In genomic region chr19:6272411-6272791, GRCh38 we compare ENCODE assay signal across 10 cellular contexts. TPM values are rescaled to one million over a fixed set of nuclear protein-coding genes. Genes with fewer than 3 reads are reported as not detected.
A peak's percentile ranks its signal among the peaks of the same experiment; 100 is the strongest.
DNase-seq lines count a peak whose midpoint lies in the region; FAIRE-seq and TF ChIP-seq lines count a peak whose summit lies in the region.
"Had no signal": no experiment of that assay in that cellular context is flagged by ENCODE, and none has a peak within 500 bp of the region (broad histone marks: within the 10 kb centered on the region; RNA-seq: fewer than 3 reads in every experiment).

No MANE protein-coding gene starts in this region.

- WGBS in H1 (ENCODE audit: extremely low coverage in 1 of 2, insufficient coverage in 1 of 2, insufficient read length in 1 of 2, insufficient replicate concordance in 2 of 2, low coverage in 1 of 2, low lambda C conversion rate in 2 of 2, missing lambda C conversion rate in 1 of 2), 2 experiments = 76% methylated on average over 9 of the region's 11 CpGs; no CpG with 5 or more reads in 1 of the 2 experiments
- WGBS in transverse colon (ENCODE audit: low coverage in 1 of 2), 2 donors = 69% methylated on average over 11 of the region's 11 CpGs; no CpG with 5 or more reads in 1 of the 2 donors

- H3K79me2 ChIP-seq in H1 (ENCODE audit: control insufficient read depth in 1 of 2, insufficient read depth in 2 of 2, low read length in 2 of 2) = peaks cover 13 to 96% of the 10 kb centered on the region in 2 experiments

- peaks cover 49 to 54% of the 10 kb centered on the region in 2 experiments for H4K20me1 ChIP-seq in H1 (replicated peaks in 1 of 2; ENCODE audit: control insufficient read depth in 1 of 2, insufficient read depth in 2 of 2, low read length in 2 of 2)

- 0 out of 2 replicates have a peak overlapping the region, but pooled peaks have one; percentile 82 for H2BK5ac ChIP-seq in H1 (ENCODE audit: low read depth, low read length)

- no peak overlapping the region for H3K4me3 ChIP-seq in H1 (ENCODE audit: extremely low read depth in 1 of 4, insufficient read depth in 2 of 4, low read depth in 3 of 4, low read length in 4 of 4)
- peak overlapping the region; percentile 26 to 48 for H3K4me3 ChIP-seq in muscle layer of duodenum (ENCODE audit: low read depth in 1 of 2, low read length in 2 of 2)
- H3K4me3 ChIP-seq in transverse colon = peak overlapping the region in 1 of 4 donors; percentile 28

- no peaks in the 10 kb centered on the region for H3K23me2 ChIP-seq in H1 (ENCODE audit: low read depth, low read length)

- H3K27ac ChIP-seq in H1 (ENCODE audit: low read depth, low read length) (0 out of 2 replicates have a peak overlapping the region, but pooled peaks have one; percentile 11), muscle layer of duodenum (ENCODE audit: low read length) (peak overlapping the region; percentile 90), transverse colon (peak overlapping the region; percentile 80 to 88 (median 85))

- H2BK15ac ChIP-seq in H1 (ENCODE audit: low read length) = no peak overlapping the region

- DNase-seq in activated effector memory CD4-positive, alpha-beta T cell treated with anti-CD3 and anti-CD28 coated beads, Interleukin-2, amount 50 U/mL, for 16 hours = peak; percentile 50
- no peak for DNase-seq in activated effector memory CD4-positive, alpha-beta T cell treated with Interleukin-2 at 50 U/mL for 16 hours
- DNase-seq in H1 (ENCODE audit: low read depth in 1 of 2, low spot score in 2 of 2) (no peak), transverse colon (no peak), NCI-H2227 treated with DMSO at 0.1 percent for 48 hours (lab: John Stamatoyannopoulos, UW) (no peak), NCI-H510A (lab: John Stamatoyannopoulos, UW) (no peak), midbrain (lab: John Stamatoyannopoulos, UW) (no peak)
- DNase-seq: activated naive CD4-positive, alpha-beta T cell treated with anti-CD3 and anti-CD28 coated beads for 36 hours had no signal

- H3K36me3 ChIP-seq in H1 (ENCODE audit: control insufficient read depth in 2 of 4, insufficient read depth in 4 of 4, low read length in 3 of 4) (peaks cover 0 to 23% (median 10%) of the 10 kb centered on the region in 4 experiments; a peak in 3 of 8 replicates), muscle layer of duodenum (ENCODE audit: control insufficient read depth in 1 of 2, insufficient read depth in 2 of 2, low read length in 2 of 2) (peaks cover 8 to 13% of the 10 kb centered on the region in 2 donors), transverse colon (peaks cover 0 to 13% (median 0%) of the 10 kb centered on the region in 4 donors)

- no peak overlapping the region; a peak in 1 of 7 replicates for H3K9ac ChIP-seq in H1 (replicated peaks in 1 of 4; ENCODE audit: extremely low read depth in 1 of 4, low read depth in 3 of 4, low read length in 3 of 4)

- H3K4ac ChIP-seq in H1 (replicated peaks; ENCODE audit: insufficient read length, low read depth, low read length) = no peak overlapping the region

- no peak overlapping the region for H3K56ac ChIP-seq in H1 (replicated peaks; ENCODE audit: insufficient read length, low read depth, low read length)

- H3K4me2 ChIP-seq in H1 (ENCODE audit: insufficient read depth in 1 of 2, low read depth in 2 of 2, low read length in 2 of 2) = peak overlapping the region; percentile 30 to 55

- TF ChIP-seq POLR2A in H1 (IDR thresholded peaks at IDR 0.05; ENCODE audit: control extremely low read depth in 1 of 2, low read depth in 2 of 2, low read length in 2 of 2) (no peak), transverse colon (IDR thresholded peaks at IDR 0.05) (no peak)

- H3K9me3 ChIP-seq in H1 (ENCODE audit: insufficient read depth in 2 of 2, low read depth in 1 of 2, low read length in 1 of 2) (no peaks in the 10 kb centered on the region), muscle layer of duodenum (ENCODE audit: control insufficient read depth in 1 of 2, low read length in 2 of 2) (no peaks in the 10 kb centered on the region), transverse colon (no peaks in the 10 kb centered on the region)

- no peak overlapping the region for H3K23ac ChIP-seq in H1 (ENCODE audit: insufficient read length)

- no peak for TF ChIP-seq RAD21 in H1 (IDR thresholded peaks at IDR 0.05 in 1 of 2, conservative IDR thresholded peaks at IDR 0.05 in 1 of 2; ENCODE audit: low read depth in 2 of 2, low read length in 2 of 2)

- CTCF ChIA-PET in H1 (lab: Charles Lee; ENCODE audit: partially characterized antibody) = interaction anchor here (0.6 to 3.8 kb wide), 8 partner anchors 8 to 160 kb away, joined by 3 to 41 read pairs (median 4); no protein-coding TSS in a partner anchor

- no peak overlapping the region for H2AFZ ChIP-seq in H1 (ENCODE audit: low read length)

- H2BK12ac ChIP-seq in H1 (ENCODE audit: low read depth, low read length) = 0 out of 2 replicates have a peak overlapping the region, but pooled peaks have one; percentile 14

- no peak overlapping the region for H4K5ac ChIP-seq in H1 (ENCODE audit: insufficient read length, low read depth, low read length)

- in situ Hi-C loops in transverse colon (cut with MboI; ENCODE audit: low pct_ligation_motif_present in 1 of 4, low pct_unique_long_range_greater_than_20kb in 1 of 4, low sequenced_read_pairs in 3 of 4) = no loop called here

- H3K79me1 ChIP-seq in H1 (ENCODE audit: low read depth, low read length) = peaks cover 33% of the 10 kb centered on the region

- no peak for TF ChIP-seq CTCF in H1 (IDR thresholded peaks at IDR 0.05; ENCODE audit: control extremely low read depth in 1 of 3, insufficient read depth in 1 of 3, low read depth in 1 of 3, low read length in 3 of 3)
- TF ChIP-seq CTCF in transverse colon (IDR thresholded peaks at IDR 0.05) = no peak

- POLR2A ChIA-PET in H1 (lab: Charles Lee; ENCODE audit: partially characterized antibody) = interaction anchor here (0.6 to 1.8 kb wide), 9 partner anchors 11 to 193 kb away, joined by 3 to 8 read pairs (median 3); no protein-coding TSS in a partner anchor

- peak overlapping the region; percentile 13 for H4K91ac ChIP-seq in H1 (replicated peaks; ENCODE audit: insufficient read length, low read length)

- H3K4me1 ChIP-seq in H1 (replicated peaks in 1 of 4; ENCODE audit: control insufficient read depth in 3 of 4, insufficient read depth in 4 of 4, low read length in 3 of 4) (peaks cover 6 to 33% (median 19%) of the 10 kb centered on the region in 4 experiments), muscle layer of duodenum (ENCODE audit: control insufficient read depth in 1 of 2, insufficient read depth in 2 of 2, low read length in 2 of 2) (peaks cover 46 to 69% of the 10 kb centered on the region in 2 donors), transverse colon (peaks cover 49 to 65% (median 57%) of the 10 kb centered on the region in 4 donors)

- H4K8ac ChIP-seq in H1 (ENCODE audit: extremely low read depth, insufficient read depth, low read length) = no peak overlapping the region

- TF ChIP-seq EP300 in H1 (IDR thresholded peaks at IDR 0.05; ENCODE audit: borderline replicate concordance in 1 of 2, low read depth in 2 of 2, low read length in 2 of 2) (no peak), transverse colon (IDR thresholded peaks at IDR 0.05; ENCODE audit: low read depth) (no peak)

- peak overlapping the region; percentile 32; the same call in 1 of the 2 replicates for H3K18ac ChIP-seq in H1 (ENCODE audit: extremely low read depth, low read length)

- 0 out of 2 replicates have a peak overlapping the region, but pooled peaks have one; percentile 65 for H2AK5ac ChIP-seq in H1 (ENCODE audit: low read depth, low read length)

- no peak overlapping the region for H2BK20ac ChIP-seq in H1 (ENCODE audit: low read length)

- H3K14ac ChIP-seq in H1 (ENCODE audit: insufficient read length) = no peak overlapping the region

- FAIRE-seq in H1 (lab: Jason Lieb, UNC) = no peak
- FAIRE-seq: GM18507 had no signal

- no peaks in the 10 kb centered on the region; a peak in 1 of 7 replicates for H3K27me3 ChIP-seq in H1 (replicated peaks in 1 of 4; ENCODE audit: control insufficient read depth in 3 of 4, extremely low read depth in 1 of 4, insufficient read depth in 3 of 4, low read length in 3 of 4)
- H3K27me3 ChIP-seq in muscle layer of duodenum (ENCODE audit: low read depth, low read length) = no peaks in the 10 kb centered on the region
- no peaks in the 10 kb centered on the region for H3K27me3 ChIP-seq in transverse colon

- no peak overlapping the region for H2BK120ac ChIP-seq in H1 (replicated peaks; ENCODE audit: low read depth, low read length)

- intact Hi-C loops in transverse colon (cut with DNase I; ENCODE audit: low total_unique reads) = no loop called here

TF ChIP-seq in H1, 55 proteins besides CTCF, POLR2A, EP300 and RAD21:
- TF ChIP-seq SAP30 (IDR thresholded peaks at IDR 0.05; ENCODE audit: insufficient read depth, insufficient replicate concordance, low read length) = no peak
- no peak for TF ChIP-seq RXRA (IDR thresholded peaks at IDR 0.05; ENCODE audit: insufficient read depth, low read depth, low read length)
- TF ChIP-seq CTBP2 (IDR thresholded peaks at IDR 0.05; ENCODE audit: borderline replicate concordance, insufficient read depth, insufficient read length, low read length) = no peak
- TF ChIP-seq POU5F1 (IDR thresholded peaks at IDR 0.05; ENCODE audit: low read depth, low read length) = no peak
- TF ChIP-seq HDAC2 (IDR thresholded peaks at IDR 0.05; ENCODE audit: borderline replicate concordance in 1 of 2, low read depth in 2 of 2, low read length in 2 of 2) = no peak
- TF ChIP-seq SUZ12 (IDR thresholded peaks at IDR 0.05; ENCODE audit: low read length) = no peak
- TF ChIP-seq TAF7 (optimal IDR thresholded peaks at IDR 0.05; ENCODE audit: borderline replicate concordance, low read depth, low read length) = no peak
- no peak for TF ChIP-seq SP1 (IDR thresholded peaks at IDR 0.05; ENCODE audit: low read depth, low read length)
- TF ChIP-seq SIRT6 (IDR thresholded peaks at IDR 0.05; ENCODE audit: low read length) = no peak
- TF ChIP-seq POLR2AphosphoS5 (IDR thresholded peaks at IDR 0.05; ENCODE audit: low read depth, low read length) = no peak
- no peak for TF ChIP-seq KDM5A (IDR thresholded peaks at IDR 0.05; ENCODE audit: low read length)

RNA-seq across cellular contexts. Expression of gene MLLT1, which starts 7.4 kb away (rescaled TPM):
- 42.4 and 45.1 TPM in 2 replicates for total RNA-seq in H1 (2021; fragmentation: NEBNext Ultra II Directional; extraction: Animal tissue kit (Norgen Biotek cat#: 25700))
- polyA plus RNA-seq in H1 (2011; rRNA removed) = 18.8 and 27.7 TPM in 2 replicates
- 19.7 TPM for polyA plus RNA-seq in H1 (2011; cell fraction: cytosol; rRNA removed)
- 74.8 TPM for polyA plus RNA-seq in H1 (2011; cell fraction: nucleus; rRNA removed)
- polyA plus RNA-seq in H1 (2012, experiment 1 of 2) = 24.7 to 35.8 TPM (median 32.5 TPM) in 4 replicates
- polyA plus RNA-seq in H1 (2012, experiment 2 of 2) = 17.2 TPM
- 22.0 TPM for polyA plus RNA-seq in H1 (2013, experiment 1 of 2)
- polyA plus RNA-seq in H1 (2013, experiment 2 of 2) = 21.5 TPM
- 7.1 and 12.4 TPM in 2 replicates for polyA minus RNA-seq in H1 (2011; rRNA and poly(A)+ RNA removed)
- polyA minus RNA-seq in H1 (2011; cell fraction: cytosol; rRNA and poly(A)+ RNA removed) = 42.9 TPM
- polyA minus RNA-seq in H1 (2011; cell fraction: nucleus; rRNA and poly(A)+ RNA removed) = 13.2 TPM
- total RNA-seq in transverse colon = 10 to 100 TPM; 12.3 to 34.6 (median 19.7) TPM

Comparison
In these comparisons a context has a peak if more than half of its experiments do, and no peak if none do; other contexts are left out.
1. H3K27ac ChIP-seq: peak in every context shown above with its lines; median percentile 90 in muscle layer of duodenum; 85 in transverse colon; 11 in H1.
2. H3K4me3 ChIP-seq: peak in muscle layer of duodenum (2 of 2); none in H1 (0 of 4).